Comparison of ENCODE assay signal across 9 cellular contexts in the genomic region with DNA sequence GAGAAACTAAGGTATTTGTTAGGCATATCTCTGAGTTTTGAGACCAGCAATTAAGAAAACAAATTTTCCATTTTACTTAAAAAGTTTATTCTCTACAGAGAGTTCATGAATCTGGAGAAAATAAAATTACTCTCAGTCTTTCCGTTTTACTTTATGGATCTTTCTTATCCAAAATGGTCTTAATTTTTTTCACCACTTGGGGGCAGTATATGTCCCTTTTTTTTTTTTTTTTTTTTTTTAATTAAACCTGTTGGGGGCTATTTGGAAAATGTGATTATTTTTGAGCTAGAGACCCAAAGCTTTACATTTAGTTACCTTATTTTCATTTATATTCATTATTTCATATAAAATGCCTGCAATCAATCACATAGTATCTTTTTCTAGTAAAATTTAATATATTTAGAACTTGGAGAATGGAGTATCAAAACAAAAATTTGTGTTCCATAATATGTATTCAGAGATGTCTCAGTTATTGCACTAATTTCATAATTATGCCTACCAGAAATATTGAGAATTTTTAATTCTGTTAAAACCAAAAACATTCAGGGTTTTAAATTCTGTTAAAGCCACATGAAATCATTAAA. TPM values are rescaled to one million over a fixed set of nuclear protein-coding genes. Genes with fewer than 3 reads are reported as not detected.
A peak's percentile ranks its signal among the peaks of the same experiment; 100 is the strongest.
DNase-seq lines count a peak whose midpoint lies in the region; FAIRE-seq and TF ChIP-seq lines count a peak whose summit lies in the region.
"Had no signal": no experiment of that assay in that cellular context is flagged by ENCODE, and none has a peak within 500 bp of the region (broad histone marks: within the 10 kb centered on the region; RNA-seq: fewer than 3 reads in every experiment).

No MANE protein-coding gene starts in this region.

- H3K9me2 ChIP-seq in MM.1S (replicated peaks; ENCODE audit: insufficient read depth, low read length), result no peaks in the 10 kb centered on the region

- CTCF ChIA-PET in Calu3 (lab: Charles Lee), result interaction anchor here (0.6 kb wide), 2 partner anchors 31 to 490 kb away, joined by 4 to 8 read pairs; no protein-coding TSS in a partner anchor

- H3K9ac ChIP-seq in MM.1S (ENCODE audit: low read length), result no peak overlapping the region

- H3K4me1 Mint-ChIP-seq in neural crest cell, result no peaks in the 10 kb centered on the region
- H3K4me1 Mint-ChIP-seq in Calu3 (ENCODE audit: low read depth, unreplicated experiment), result no peaks in the 10 kb centered on the region

- H3K9me3 ChIP-seq in MM.1S (replicated peaks; ENCODE audit: insufficient read depth, low read length), result no peaks in the 10 kb centered on the region

- H3K4me3 ChIP-seq in MM.1S (ENCODE audit: low read length), result no peak overlapping the region

- no peaks in the 10 kb centered on the region for H4K20me1 ChIP-seq in MM.1S (ENCODE audit: insufficient read depth, low read length)

- no TSS peak for BruUV-seq in Calu3 (replicated peaks; lab: Mats Ljungman, UMichigan)

- no peaks in the 10 kb centered on the region for H3K36me3 ChIP-seq in MM.1S (replicated peaks; ENCODE audit: insufficient read depth, low read length)

- no peaks in the 10 kb centered on the region for H3F3A ChIP-seq in MM.1S (ENCODE audit: insufficient read depth, low read length)

- H3K27ac Mint-ChIP-seq in neural crest cell (ENCODE audit: unreplicated experiment) (no peak overlapping the region), Calu3 (ENCODE audit: unreplicated experiment) (no peak overlapping the region)

- H3K36me3 Mint-ChIP-seq in neural crest cell (ENCODE audit: low read depth) (peaks cover 18% of the 10 kb centered on the region), Calu3 (ENCODE audit: insufficient read depth, unreplicated experiment) (no peaks in the 10 kb centered on the region)

- no peaks in the 10 kb centered on the region for H3K4me1 ChIP-seq in MM.1S (ENCODE audit: low read length)

- H3K9me3 Mint-ChIP-seq in neural crest cell (peaks cover 3% of the 10 kb centered on the region), Calu3 (ENCODE audit: low read depth, unreplicated experiment) (no peaks in the 10 kb centered on the region)

- H3K27me3 Mint-ChIP-seq in neural crest cell (ENCODE audit: low read depth) (no peaks in the 10 kb centered on the region), Calu3 (ENCODE audit: unreplicated experiment) (no peaks in the 10 kb centered on the region)

- H3K79me2 ChIP-seq in MM.1S (ENCODE audit: low read length), result no peaks in the 10 kb centered on the region

- DNase-seq in EH (ENCODE audit: low read depth), result peak; percentile 32
- peak; percentile 11 for DNase-seq in MM.1S
- DNase-seq in neural crest cell (ENCODE audit: low read depth, low spot score), result no peak
- DNase-seq in activated CD4-positive, CD25-positive, alpha-beta regulatory T cell treated with anti-CD3 and anti-CD28 coated beads, Interleukin-2, amount 50 U/mL, for 72 hours, result no peak
- DNase-seq in activated CD4-positive, alpha-beta T cell treated with anti-CD3 and anti-CD28 coated beads, Interleukin-2, amount 50 U/mL, for 48 hours, result no peak
- no peak for DNase-seq in NCI-H1092 treated with DMSO at 0.1 percent for 48 hours (lab: John Stamatoyannopoulos, UW)
- DNase-seq in Calu3, result no peak
- DNase-seq: activated gamma-delta T cell treated with Interleukin-2 at 50 U/mL for 16 hours had no signal

- TF ChIP-seq CTCF in MM.1S (IDR thresholded peaks at IDR 0.05; ENCODE audit: low read length), result peak; percentile 23; the same call in 1 of the 2 replicates
- TF ChIP-seq CTCF in neural crest cell (conservative IDR thresholded peaks at IDR 0.05), result peak; percentile 84
- TF ChIP-seq CTCF in Calu3 (IDR thresholded peaks at IDR 0.05; ENCODE audit: unreplicated experiment), result no peak

- H3K27me3 ChIP-seq in MM.1S (replicated peaks; ENCODE audit: insufficient read depth, low read length), result no peaks in the 10 kb centered on the region

- H2AFZ ChIP-seq in MM.1S (ENCODE audit: low read length), result no peak overlapping the region

- no peak overlapping the region for H3K4me3 Mint-ChIP-seq in neural crest cell
- H3K4me3 Mint-ChIP-seq in Calu3 (ENCODE audit: low read depth, unreplicated experiment), result no peak overlapping the region

- no peak overlapping the region for H3K27ac ChIP-seq in MM.1S (ENCODE audit: low read length)

- intact Hi-C loops in Calu3 (cut with micrococcal nuclease; ENCODE audit: unreplicated experiment), result no loop called here

- no peak overlapping the region for H3K4me2 ChIP-seq in MM.1S (ENCODE audit: low read depth, low read length)

- peak; percentile 96 for FAIRE-seq in colon (lab: Jason Lieb, UNC)

RNA-seq across cellular contexts. Expression of gene PIBF1, which starts 27.1 kb away (rescaled TPM):
- total RNA-seq in neural crest cell (21.5 and 24.7 TPM in 2 replicates), Calu3 (2022) (10.1 and 12.5 TPM in 2 replicates)

RNA-seq across cellular contexts. Expression of gene DIS3, which starts 27.3 kb away (rescaled TPM):
- total RNA-seq in neural crest cell, result 31.1 and 32.0 TPM in 2 replicates
- 16.5 and 19.8 TPM in 2 replicates for total RNA-seq in Calu3 (2022)

Comparison
In these comparisons a context has a peak if more than half of its experiments do, and no peak if none do; other contexts are left out.
1. DNase-seq: peak in EH (single experiment) and MM.1S (single experiment); none in neural crest cell (single experiment), activated CD4-positive, CD25-positive, alpha-beta regulatory T cell treated with anti-CD3 and anti-CD28 coated beads, Interleukin-2, amount 50 U/mL, for 72 hours (single experiment), activated CD4-positive, alpha-beta T cell treated with anti-CD3 and anti-CD28 coated beads, Interleukin-2, amount 50 U/mL, for 48 hours (0 of 2), NCI-H1092 treated with DMSO at 0.1 percent for 48 hours (single experiment) and Calu3 (single experiment).